26 cellular contexts compared by ENCODE assay signal in the genomic region with DNA sequence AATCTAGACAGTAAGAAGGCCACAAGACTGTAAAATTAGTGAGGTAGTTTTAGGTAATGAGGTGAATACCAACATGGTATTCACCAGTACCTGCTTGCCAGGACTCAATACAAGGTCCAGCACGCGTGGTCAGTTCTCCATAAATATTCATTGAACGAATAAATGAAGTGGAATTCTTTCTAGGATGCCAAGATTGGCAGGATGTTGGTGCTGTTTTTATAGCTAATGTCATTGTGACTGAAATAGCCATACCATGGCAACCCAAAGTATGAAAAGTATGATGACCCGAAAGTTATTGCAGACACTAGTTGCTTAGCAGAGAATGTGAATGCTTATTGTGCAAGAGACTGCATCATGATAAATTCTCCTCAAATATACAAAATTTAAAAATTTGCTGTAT.
"Had no signal": no experiment of that assay in that cellular context is flagged by ENCODE, and none has a peak within 500 bp of the region (broad histone marks: within the 10 kb centered on the region; RNA-seq: fewer than 3 reads in every experiment).

No MANE protein-coding gene starts in this region.

- DNase-seq: activated B cell treated with CpG ODN at 0.5 μM for 24 hours; activated CD4-positive, alpha-beta T cell treated with anti-CD3 and anti-CD28 coated beads for 48 hours; activated CD4-positive, alpha-beta T cell treated with anti-CD3 and anti-CD28 coated beads, Interleukin-2, amount 50 U/mL, for 1 hour; activated CD4-positive, alpha-beta T cell treated with anti-CD3 and anti-CD28 coated beads, Interleukin-2, amount 50 U/mL, for 48 hours; activated CD8-positive, alpha-beta memory T cell treated with anti-CD3 and anti-CD28 coated beads for 24 hours; activated CD8-positive, alpha-beta T cell treated with anti-CD3 and anti-CD28 coated beads for 36 hours; activated effector memory CD4-positive, alpha-beta T cell treated with Interleukin-2 at 50 U/mL for 16 hours; activated gamma-delta T cell treated with Interleukin-2 at 50 U/mL for 16 hours; activated naive CD4-positive, alpha-beta T cell treated with anti-CD3 and anti-CD28 coated beads, Interleukin-2, amount 50 U/mL, for 16 hours; activated naive CD4-positive, alpha-beta T cell treated with Interleukin-2 at 50 U/mL for 16 hours; activated T-cell treated with anti-CD3 and anti-CD28 coated beads, Interleukin-2, amount 50 U/mL, for 4 hours; amniotic stem cell; anterior cingulate cortex; brain microvascular endothelial cell; caudate nucleus; effector CD8-positive, alpha-beta T cell; esophagus squamous epithelium; foreskin melanocyte; SW 1271; T-cell; T-helper 9 cell; WERI-Rb-1 had no signal

- H3K36me3 ChIP-seq: brain microvascular endothelial cell, esophagus squamous epithelium, gastroesophageal sphincter had no signal

- H3K4me1 ChIP-seq: esophagus squamous epithelium, gastroesophageal sphincter had no signal

- H3K27ac ChIP-seq: brain microvascular endothelial cell, epithelial cell of prostate, esophagus squamous epithelium, gastroesophageal sphincter, WERI-Rb-1 had no signal

- ATAC-seq: activated CD4-positive, CD25-positive, alpha-beta regulatory T cell treated with anti-CD3 and anti-CD28 coated beads, Interleukin-2, amount 50 U/mL, for 24 hours; activated CD8-positive, alpha-beta T cell treated with anti-CD3 and anti-CD28 coated beads for 36 hours; activated T-cell treated with anti-CD3 and anti-CD28 coated beads, Interleukin-2, amount 50 U/mL, for 4 hours; activated T-helper 17 cell treated with anti-CD3 and anti-CD28 coated beads, Interleukin-2, amount 50 U/mL, for 72 hours; gastroesophageal sphincter; T-cell had no signal

- H3K9me3 ChIP-seq: esophagus squamous epithelium, gastroesophageal sphincter had no signal

- H3K27me3 ChIP-seq: brain microvascular endothelial cell, esophagus squamous epithelium, gastroesophageal sphincter had no signal

- H3K4me3 ChIP-seq: esophagus squamous epithelium, gastroesophageal sphincter had no signal
